ENCODE assay signal across 9 cellular contexts in the genomic region with DNA sequence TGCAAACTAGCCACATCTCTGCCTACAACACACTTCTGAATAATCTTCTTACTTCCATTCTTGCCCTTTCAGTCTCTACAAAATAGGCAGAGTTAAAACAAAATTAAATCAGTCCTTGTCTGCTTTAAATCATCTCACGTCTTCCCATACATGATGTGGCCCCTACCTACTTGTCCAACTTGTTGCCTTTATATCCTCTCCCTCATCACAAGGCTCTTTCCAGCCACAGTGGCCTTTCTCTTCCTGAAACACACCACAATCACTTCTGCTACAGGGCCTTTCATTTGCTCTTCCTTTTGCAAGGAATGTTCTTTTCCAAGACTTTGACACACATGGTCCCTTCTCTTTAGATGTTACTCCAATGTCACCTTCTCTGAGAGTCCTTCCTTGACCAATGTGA. TPM values are rescaled to one million over a fixed set of nuclear protein-coding genes. Genes with fewer than 3 reads are reported as not detected.
DNase-seq lines count a peak whose midpoint lies in the region; ATAC-seq and TF ChIP-seq lines count a peak whose summit lies in the region.
"Had no signal": no experiment of that assay in that cellular context is flagged by ENCODE, and none has a peak within 500 bp of the region (broad histone marks: within the 10 kb centered on the region; RNA-seq: fewer than 3 reads in every experiment).

No MANE protein-coding gene starts in this region.

- peaks cover 0 to 8% of the 10 kb centered on the region in 2 donors for H3K36me3 ChIP-seq in psoas muscle (ENCODE audit: insufficient read depth in 1 of 2, low read depth in 1 of 2)

- peak overlapping the region; percentile 20 for H3K27ac ChIP-seq in epithelial cell of prostate
- H3K27ac ChIP-seq in psoas muscle: peak overlapping the region; percentile 95

- intact Hi-C loops in psoas muscle (cut with DNase I): no loop called here
- intact Hi-C loops in activated CD4-positive, alpha-beta memory T cell treated with anti-CD3 and anti-CD28 coated beads for 36 hours (cut with micrococcal nuclease): no loop called here

- H3K4me1 ChIP-seq in psoas muscle: peaks cover 61% of the 10 kb centered on the region

- H3K9me3 Mint-ChIP-seq in activated CD4-positive, alpha-beta memory T cell treated with anti-CD3 and anti-CD28 coated beads for 36 hours: no peaks in the 10 kb centered on the region
- H3K9me3 Mint-ChIP-seq: activated naive CD4-positive, alpha-beta T cell treated with anti-CD3 and anti-CD28 coated beads, Interleukin-2, amount 10 ng/mL, durations not matched to agents 7 days and 5 days had no signal

- no peak for ATAC-seq in psoas muscle
- ATAC-seq in HG02571 (IDR thresholded peaks at IDR 0.05; ENCODE audit: unreplicated experiment): no peak
- ATAC-seq in GM21515 (IDR thresholded peaks at IDR 0.05; ENCODE audit: unreplicated experiment): no peak

- no peak overlapping the region for H3K4me3 Mint-ChIP-seq in activated CD4-positive, alpha-beta memory T cell treated with anti-CD3 and anti-CD28 coated beads for 36 hours
- H3K4me3 Mint-ChIP-seq: activated naive CD4-positive, alpha-beta T cell treated with anti-CD3 and anti-CD28 coated beads, Interleukin-2, amount 10 ng/mL, durations not matched to agents 7 days and 5 days had no signal

- CTCF ChIA-PET in activated CD4-positive, alpha-beta memory T cell treated with anti-CD3 and anti-CD28 coated beads for 36 hours (lab: Charles Lee): interaction anchor here (3.5 kb wide), 1 partner anchor 12 kb away, joined by 29 read pairs; no protein-coding TSS in a partner anchor

- H3K27ac Mint-ChIP-seq in activated CD4-positive, alpha-beta memory T cell treated with anti-CD3 and anti-CD28 coated beads for 36 hours: no peak overlapping the region
- H3K27ac Mint-ChIP-seq: activated naive CD4-positive, alpha-beta T cell treated with anti-CD3 and anti-CD28 coated beads, Interleukin-2, amount 10 ng/mL, durations not matched to agents 7 days and 5 days had no signal

- no peaks in the 10 kb centered on the region for H3K9me3 ChIP-seq in psoas muscle

- peaks cover 15% of the 10 kb centered on the region for H3K36me3 Mint-ChIP-seq in activated CD4-positive, alpha-beta memory T cell treated with anti-CD3 and anti-CD28 coated beads for 36 hours

- TF ChIP-seq CTCF in NB4 (IDR thresholded peaks at IDR 0.05; ENCODE audit: low read depth, low read length): no peak
- no peak for TF ChIP-seq CTCF in psoas muscle (IDR thresholded peaks at IDR 0.05)

- H3K4me1 Mint-ChIP-seq in activated CD4-positive, alpha-beta memory T cell treated with anti-CD3 and anti-CD28 coated beads for 36 hours (ENCODE audit: low read depth): peaks cover 55% of the 10 kb centered on the region

- POLR2A ChIA-PET in activated CD4-positive, alpha-beta memory T cell treated with anti-CD3 and anti-CD28 coated beads for 36 hours (lab: Charles Lee): interaction anchor here (0.6 to 3.0 kb wide), 2 partner anchors 52 to 79 kb away, joined by 3 to 53 read pairs; partner anchors contain the start of gene NDFIP2

- TF ChIP-seq POLR2A in NB4 (IDR thresholded peaks at IDR 0.05; ENCODE audit: extremely low read depth, insufficient read length): no peak

- WGBS in psoas muscle, 3 donors: 20 to 29% (median 24%) methylated on average over 1 of the region's 1 CpG

- DNase-seq in EH (ENCODE audit: low read depth) (peak; percentile 10), NB4 (ENCODE audit: low read depth) (peak; percentile 33), epithelial cell of prostate (ENCODE audit: low read depth, low spot score) (no peak), psoas muscle (no peak), germinal center (ENCODE audit: low spot score) (no peak)
- no peak for DNase-seq in activated CD4-positive, alpha-beta memory T cell treated with anti-CD3 and anti-CD28 coated beads for 36 hours
- DNase-seq: activated naive CD4-positive, alpha-beta T cell treated with anti-CD3 and anti-CD28 coated beads, Interleukin-2, amount 10 ng/mL, durations not matched to agents 7 days and 5 days had no signal

- no peaks in the 10 kb centered on the region for H3K27me3 Mint-ChIP-seq in activated CD4-positive, alpha-beta memory T cell treated with anti-CD3 and anti-CD28 coated beads for 36 hours
- H3K27me3 Mint-ChIP-seq: activated naive CD4-positive, alpha-beta T cell treated with anti-CD3 and anti-CD28 coated beads, Interleukin-2, amount 10 ng/mL, durations not matched to agents 7 days and 5 days had no signal

- H3K4me3 ChIP-seq in NB4 (ENCODE audit: low read depth, low read length) (peak overlapping the region; percentile 83), psoas muscle (peak overlapping the region; percentile 72)

- no peaks in the 10 kb centered on the region for H3K27me3 ChIP-seq in psoas muscle (ENCODE audit: insufficient read depth in 3 of 3, low read length in 2 of 3)

RNA-seq across cellular contexts. Expression of gene RBM26, which starts 1.7 kb away (rescaled TPM):
- total RNA-seq in psoas muscle: 10 to 100 TPM; 21.4 to 36.5 (median 25.6) TPM
- polyA plus RNA-seq in psoas muscle: 10 to 100 TPM in 2 of 3 donors, 1 to 10 TPM in 1; 9.6 to 23.7 (median 17.0) TPM
- total RNA-seq in activated CD4-positive, alpha-beta memory T cell treated with anti-CD3 and anti-CD28 coated beads for 36 hours: 10 to 100 TPM; 54.8 to 57.7 TPM

Comparison
In these comparisons a context has a peak if more than half of its experiments do, and no peak if none do; other contexts are left out.
1. DNase-seq: peak in EH (single experiment) and NB4 (single experiment); none in epithelial cell of prostate (single experiment), psoas muscle (0 of 2), germinal center (single experiment) and activated CD4-positive, alpha-beta memory T cell treated with anti-CD3 and anti-CD28 coated beads for 36 hours (single experiment).